In the genomic region with DNA sequence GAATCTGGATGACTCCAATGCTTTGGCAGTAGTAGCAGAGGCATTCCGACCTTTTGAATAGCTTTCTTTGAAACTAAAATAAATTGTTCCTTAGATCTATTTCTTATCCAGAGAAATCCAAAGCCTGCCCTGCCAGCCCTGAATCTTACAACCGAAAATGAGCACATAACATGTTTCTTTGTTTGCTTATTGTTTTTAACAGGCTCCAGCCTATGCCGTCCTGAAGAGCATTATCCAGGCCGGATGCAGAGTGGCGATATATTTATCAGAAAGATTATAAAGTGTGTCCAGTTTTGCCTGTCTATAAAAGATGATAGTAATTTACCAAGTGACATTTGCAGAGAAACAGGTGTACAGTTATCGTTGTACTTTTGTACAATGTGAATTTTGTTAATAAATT, we compare ENCODE assay signal across 28 cellular contexts.
"Had no signal": no experiment of that assay in that cellular context is flagged by ENCODE, and none has a peak within 500 bp of the region (broad histone marks: within the 10 kb centered on the region; RNA-seq: fewer than 3 reads in every experiment).

No MANE protein-coding gene starts in this region.

- H3K4me1 Mint-ChIP-seq: natural killer cell; nephron; neural progenitor cell; stimulated activated effector memory CD8-positive, alpha-beta T cell treated with anti-CD3 and anti-CD28 coated beads, Interleukin-12 subunit alpha, Interleukin-12 subunit beta, amount 100 ng/mL, for 72 hours; stimulated activated naive B cell treated with anti-CD40 and anti-IgM and Interleukin-4, amounts not matched to agents 10 μg/mL and 1 μg/mL and 100 μg/mL, for 72 hours had no signal

- DNase-seq: naive thymus-derived CD4-positive, alpha-beta T cell; natural killer cell; occipital lobe; ovary; posterior cingulate gyrus; right cardiac atrium; right lobe of liver; sigmoid colon; small intestine; stimulated activated CD4-positive, alpha-beta T cell treated with anti-CD3 and anti-CD28 coated beads, Interleukin-15, amount 100 ng/mL, for 24 hours; stimulated activated CD4-positive, alpha-beta T cell treated with anti-CD3 and anti-CD28 coated beads, Interleukin-2, amount 100 ng/mL, for 24 hours; stimulated activated CD4-positive, alpha-beta T cell treated with anti-CD3 and anti-CD28 coated beads, Interleukin-2, amount 100 ng/mL, for 48 hours; stimulated activated CD4-positive, alpha-beta T cell treated with anti-CD3 and anti-CD28 coated beads, Interleukin-4, amount 100 ng/mL, for 24 hours; stimulated activated naive B cell treated with anti-CD40 and anti-IgM and Interleukin-4, amounts not matched to agents 10 μg/mL and 1 μg/mL and 100 μg/mL, for 72 hours; stimulated activated naive CD4-positive, alpha-beta T cell treated with Interleukin-2 at 50 U/mL for 16 hours; stomach; thyroid gland; trophoblast cell; upper lobe of left lung had no signal

- H3K4me3 ChIP-seq: neural progenitor cell, ovary, right lobe of liver, sigmoid colon, stomach, thoracic aorta, thyroid gland, tibial nerve, upper lobe of left lung, vagina had no signal

- H3K9me3 Mint-ChIP-seq: naive thymus-derived CD4-positive, alpha-beta T cell; natural killer cell; nephron; neural progenitor cell; stimulated activated effector memory CD8-positive, alpha-beta T cell treated with anti-CD3 and anti-CD28 coated beads, Interleukin-12 subunit alpha, Interleukin-12 subunit beta, amount 100 ng/mL, for 72 hours; stimulated activated naive B cell treated with anti-CD40 and anti-IgM and Interleukin-4, amounts not matched to agents 10 μg/mL and 1 μg/mL and 100 μg/mL, for 72 hours; stimulated activated naive CD8-positive, alpha-beta T cell treated with anti-CD3 and anti-CD28 coated beads, Interleukin-15, Interleukin-2, amounts not matched to agents 100 ng/mL and 50 ng/mL, for 24 hours had no signal

- H3K27ac ChIP-seq: neural progenitor cell, ovary, parathyroid adenoma, right lobe of liver, thoracic aorta, thyroid gland, tibial nerve, upper lobe of left lung, vagina had no signal

- H3K27me3 Mint-ChIP-seq: naive thymus-derived CD4-positive, alpha-beta T cell; progenitor cell of endocrine pancreas; stimulated activated naive B cell treated with anti-CD40 and anti-IgM and Interleukin-4, amounts not matched to agents 10 μg/mL and 1 μg/mL and 100 μg/mL, for 72 hours; stimulated activated naive CD8-positive, alpha-beta T cell treated with anti-CD3 and anti-CD28 coated beads, Interleukin-15, Interleukin-2, amounts not matched to agents 100 ng/mL and 50 ng/mL, for 24 hours had no signal

- H3K27me3 ChIP-seq: neural progenitor cell, ovary, right lobe of liver, sigmoid colon, stomach, thyroid gland, tibial nerve, upper lobe of left lung, vagina had no signal

- H3K4me3 Mint-ChIP-seq: naive thymus-derived CD4-positive, alpha-beta T cell; natural killer cell; nephron; neural progenitor cell; stimulated activated effector memory CD8-positive, alpha-beta T cell treated with anti-CD3 and anti-CD28 coated beads, Interleukin-12 subunit alpha, Interleukin-12 subunit beta, amount 100 ng/mL, for 72 hours; stimulated activated naive B cell treated with anti-CD40 and anti-IgM and Interleukin-4, amounts not matched to agents 10 μg/mL and 1 μg/mL and 100 μg/mL, for 72 hours; stimulated activated naive CD8-positive, alpha-beta T cell treated with anti-CD3 and anti-CD28 coated beads, Interleukin-15, Interleukin-2, amounts not matched to agents 100 ng/mL and 50 ng/mL, for 24 hours had no signal

- H3K36me3 ChIP-seq: ovary had no signal

- H3K4me1 ChIP-seq: neural progenitor cell, parathyroid adenoma, thyroid gland, tibial nerve, upper lobe of left lung, vagina had no signal

- H3K36me3 Mint-ChIP-seq: natural killer cell had no signal

- H3K9me3 ChIP-seq: ovary, right lobe of liver, sigmoid colon, stomach, thoracic aorta, thyroid gland, tibial nerve, upper lobe of left lung, vagina had no signal

- H3K27ac Mint-ChIP-seq: naive thymus-derived CD4-positive, alpha-beta T cell; natural killer cell; nephron; neural progenitor cell; progenitor cell of endocrine pancreas; stimulated activated effector memory CD8-positive, alpha-beta T cell treated with anti-CD3 and anti-CD28 coated beads, Interleukin-12 subunit alpha, Interleukin-12 subunit beta, amount 100 ng/mL, for 72 hours; stimulated activated naive B cell treated with anti-CD40 and anti-IgM and Interleukin-4, amounts not matched to agents 10 μg/mL and 1 μg/mL and 100 μg/mL, for 72 hours; stimulated activated naive CD8-positive, alpha-beta T cell treated with anti-CD3 and anti-CD28 coated beads, Interleukin-15, Interleukin-2, amounts not matched to agents 100 ng/mL and 50 ng/mL, for 24 hours had no signal
